2 cellular contexts compared by ENCODE assay signal in genomic region chr5:10330511-10331105, GRCh38.
TF ChIP-seq lines count a peak whose summit lies in the region.

No MANE protein-coding gene starts in this region.

TF ChIP-seq in liver, 16 proteins besides CTCF, POLR2A, EP300 and RAD21:
- TF ChIP-seq TAF1 (conservative IDR thresholded peaks at IDR 0.05) (no peak), FOXA1 (IDR thresholded peaks at IDR 0.05) (no peak), RXRA (IDR thresholded peaks at IDR 0.05) (no peak), JUND (IDR thresholded peaks at IDR 0.05) (no peak), SP1 (IDR thresholded peaks at IDR 0.05) (no peak)

TF ChIP-seq in HepG2, 621 proteins besides CTCF, POLR2A, EP300 and RAD21:
- TF ChIP-seq HNRNPL (IDR thresholded peaks at IDR 0.05; ENCODE audit: low read depth, low read length) (no peak), CBX1 (IDR thresholded peaks at IDR 0.05; ENCODE audit: low read depth) (no peak), ZNF512 (CRISPR knock-in tag; IDR thresholded peaks at IDR 0.05) (no peak), SYNCRIP (IDR thresholded peaks at IDR 0.05; ENCODE audit: insufficient read depth, low read depth, low read length) (no peak), ZNF503 (CRISPR knock-in tag; IDR thresholded peaks at IDR 0.05) (no peak), ZFYVE20 (CRISPR knock-in tag; IDR thresholded peaks at IDR 0.05; ENCODE audit: borderline replicate concordance, low read depth) (no peak), REL (CRISPR knock-in tag; conservative IDR thresholded peaks at IDR 0.05) (no peak), ZNF883 (CRISPR knock-in tag; IDR thresholded peaks at IDR 0.05; ENCODE audit: not compliant biosample characterization) (no peak), SP2 (CRISPR knock-in tag; IDR thresholded peaks at IDR 0.05) (no peak), KLF12 (CRISPR knock-in tag; IDR thresholded peaks at IDR 0.05; ENCODE audit: borderline replicate concordance) (no peak), PCBP1 (IDR thresholded peaks at IDR 0.05; ENCODE audit: borderline replicate concordance, low read depth, low read length) (no peak), ZNF343 (CRISPR knock-in tag; IDR thresholded peaks at IDR 0.05) (no peak), ZNF33B (CRISPR knock-in tag; IDR thresholded peaks at IDR 0.05) (no peak), ZNF761 (CRISPR knock-in tag; conservative IDR thresholded peaks at IDR 0.05) (no peak), PRPF4 (IDR thresholded peaks at IDR 0.05; ENCODE audit: low read depth, low read length, poor library complexity, severe bottlenecking) (no peak), LBX2 (CRISPR knock-in tag; IDR thresholded peaks at IDR 0.05; ENCODE audit: borderline replicate concordance) (no peak), CREM (IDR thresholded peaks at IDR 0.05) (no peak), CREM (CRISPR knock-in tag; IDR thresholded peaks at IDR 0.05) (no peak), RBAK (CRISPR knock-in tag; IDR thresholded peaks at IDR 0.05) (no peak)
